In genomic region chr15:73951044-73951561, GRCh38 we compare ENCODE assay signal across 8 cellular contexts. TPM values are rescaled to one million over a fixed set of nuclear protein-coding genes. Genes with fewer than 3 reads are reported as not detected.
DNase-seq lines count a peak whose midpoint lies in the region; ATAC-seq lines count a peak whose summit lies in the region.

No MANE protein-coding gene starts in this region.

- H3K36me3 ChIP-seq in HUES64 (ENCODE audit: insufficient read depth, low read length) = no peaks in the 10 kb centered on the region
- H3K36me3 ChIP-seq in naive thymus-derived CD4-positive, alpha-beta T cell (ENCODE audit: control insufficient read depth in 2 of 3, insufficient read depth in 3 of 3, low read length in 3 of 3) = no peaks in the 10 kb centered on the region

- WGBS in HUES64 = 9% methylated on average over 14 of the region's 14 CpGs

- H3K27me3 ChIP-seq in HUES64 (ENCODE audit: insufficient read depth, low read length) = no peaks in the 10 kb centered on the region
- no peaks in the 10 kb centered on the region for H3K27me3 ChIP-seq in naive thymus-derived CD4-positive, alpha-beta T cell (ENCODE audit: control insufficient read depth in 2 of 2, insufficient read depth in 2 of 2, low read length in 2 of 2)

- intact Hi-C loops in activated T-helper 2 cell treated with anti-CD3 and anti-CD28 coated beads, Interferon-gamma antibody, Interleukin-2, Interleukin-4, amounts not matched to agents 10 μg/mL and 5 μg/mL and 100 μg/mL, durations not matched to agents 14 hours and 24 hours and 36 hours (cut with micrococcal nuclease) = loop anchor here (1.0 kb wide), 1 partner anchor 13 kb away; no protein-coding TSS in a partner anchor
- intact Hi-C loops in naive thymus-derived CD4-positive, alpha-beta T cell (cut with micrococcal nuclease) = loop anchor here (1.0 kb wide), 5 partner anchors 8 to 371 kb away; no protein-coding TSS in a partner anchor

- peaks cover 3% of the 10 kb centered on the region for H3K4me1 Mint-ChIP-seq in activated T-helper 2 cell treated with anti-CD3 and anti-CD28 coated beads, Interferon-gamma antibody, Interleukin-2, Interleukin-4, amounts not matched to agents 10 μg/mL and 5 μg/mL and 100 μg/mL, durations not matched to agents 14 hours and 24 hours and 36 hours (ENCODE audit: low read depth)
- peaks cover 4 to 9% (median 7%) of the 10 kb centered on the region in 7 donors for H3K4me1 Mint-ChIP-seq in naive thymus-derived CD4-positive, alpha-beta T cell

- peak overlapping the region; percentile 71 for H3K27ac Mint-ChIP-seq in activated T-helper 2 cell treated with anti-CD3 and anti-CD28 coated beads, Interferon-gamma antibody, Interleukin-2, Interleukin-4, amounts not matched to agents 10 μg/mL and 5 μg/mL and 100 μg/mL, durations not matched to agents 14 hours and 24 hours and 36 hours
- H3K27ac Mint-ChIP-seq in naive thymus-derived CD4-positive, alpha-beta T cell = peak overlapping the region; percentile 10 to 97 (median 83)

- no peaks in the 10 kb centered on the region for H3K9me3 ChIP-seq in HUES64 (ENCODE audit: insufficient read depth, low read depth, low read length)
- H3K9me3 ChIP-seq in naive thymus-derived CD4-positive, alpha-beta T cell (ENCODE audit: control insufficient read depth in 2 of 3, low read length in 3 of 3) = no peaks in the 10 kb centered on the region

- no peaks in the 10 kb centered on the region for H3K27me3 Mint-ChIP-seq in activated T-helper 2 cell treated with anti-CD3 and anti-CD28 coated beads, Interferon-gamma antibody, Interleukin-2, Interleukin-4, amounts not matched to agents 10 μg/mL and 5 μg/mL and 100 μg/mL, durations not matched to agents 14 hours and 24 hours and 36 hours (ENCODE audit: low read depth)
- peaks cover 0 to 2% (median 0%) of the 10 kb centered on the region in 5 donors for H3K27me3 Mint-ChIP-seq in naive thymus-derived CD4-positive, alpha-beta T cell

- CTCF ChIA-PET in naive thymus-derived CD4-positive, alpha-beta T cell (lab: Charles Lee) = interaction anchor here (0.5 to 4.1 kb wide), 21 partner anchors 8 to 1618 kb away, joined by 3 to 68 read pairs (median 5); partner anchors contain the start of gene PML

- DNase-seq in ELF-1 (ENCODE audit: low read depth, low spot score) (peak; percentile 96), RPMI7951 (ENCODE audit: low read depth) (peak; percentile 99), fibroblast of gingiva (ENCODE audit: low read depth) (peak; percentile 99)
- DNase-seq in activated T-helper 2 cell treated with anti-CD3 and anti-CD28 coated beads, Interferon-gamma antibody, Interleukin-2, Interleukin-4, amounts not matched to agents 10 μg/mL and 5 μg/mL and 100 μg/mL, durations not matched to agents 14 hours and 24 hours and 36 hours (ENCODE audit: low spot score) = peak; percentile 49
- DNase-seq in naive thymus-derived CD4-positive, alpha-beta T cell = peak; percentile 53 to 76 (median 71)
- peak; percentile 47 to 52 for DNase-seq in stimulated activated CD8-positive, alpha-beta memory T cell treated with anti-CD3 and anti-CD28 coated beads, Interleukin-7, amount 100 ng/mL, for 4 hours (ENCODE audit: low read depth in 2 of 2)

- no peak overlapping the region for H3K4me3 Mint-ChIP-seq in activated T-helper 2 cell treated with anti-CD3 and anti-CD28 coated beads, Interferon-gamma antibody, Interleukin-2, Interleukin-4, amounts not matched to agents 10 μg/mL and 5 μg/mL and 100 μg/mL, durations not matched to agents 14 hours and 24 hours and 36 hours (ENCODE audit: low read depth)
- H3K4me3 Mint-ChIP-seq in naive thymus-derived CD4-positive, alpha-beta T cell = peak overlapping the region in 1 of 10 donors; percentile 23

- peak; percentile 89 for ATAC-seq in naive thymus-derived CD4-positive, alpha-beta T cell
- no peak for ATAC-seq in HG02973 (IDR thresholded peaks at IDR 0.05; ENCODE audit: unreplicated experiment)

- peaks cover 12% of the 10 kb centered on the region for H3K4me1 ChIP-seq in HUES64 (ENCODE audit: insufficient read depth, low read length)
- peaks cover 0 to 6% of the 10 kb centered on the region in 2 donors for H3K4me1 ChIP-seq in naive thymus-derived CD4-positive, alpha-beta T cell (ENCODE audit: control insufficient read depth in 2 of 2, insufficient read depth in 2 of 2, low read length in 2 of 2)

- no peak overlapping the region for H3K4me3 ChIP-seq in HUES64 (ENCODE audit: low read length)
- no peak overlapping the region for H3K4me3 ChIP-seq in naive thymus-derived CD4-positive, alpha-beta T cell (ENCODE audit: low read length)

- POLR2A ChIA-PET in naive thymus-derived CD4-positive, alpha-beta T cell (lab: Charles Lee) = interaction anchor here (0.6 to 3.4 kb wide), 3 partner anchors 8 to 495 kb away, joined by 3 to 25 read pairs (median 4); no protein-coding TSS in a partner anchor

- no peaks in the 10 kb centered on the region for H3K36me3 Mint-ChIP-seq in activated T-helper 2 cell treated with anti-CD3 and anti-CD28 coated beads, Interferon-gamma antibody, Interleukin-2, Interleukin-4, amounts not matched to agents 10 μg/mL and 5 μg/mL and 100 μg/mL, durations not matched to agents 14 hours and 24 hours and 36 hours (ENCODE audit: low read depth)
- no peaks in the 10 kb centered on the region for H3K36me3 Mint-ChIP-seq in naive thymus-derived CD4-positive, alpha-beta T cell

- H3K27ac ChIP-seq in HUES64 (ENCODE audit: low read depth, low read length) = no peak overlapping the region
- H3K27ac ChIP-seq in naive thymus-derived CD4-positive, alpha-beta T cell (ENCODE audit: low read depth, low read length) = no peak overlapping the region

- H3K9me3 Mint-ChIP-seq in activated T-helper 2 cell treated with anti-CD3 and anti-CD28 coated beads, Interferon-gamma antibody, Interleukin-2, Interleukin-4, amounts not matched to agents 10 μg/mL and 5 μg/mL and 100 μg/mL, durations not matched to agents 14 hours and 24 hours and 36 hours = no peaks in the 10 kb centered on the region
- H3K9me3 Mint-ChIP-seq in naive thymus-derived CD4-positive, alpha-beta T cell = no peaks in the 10 kb centered on the region

- H3K9ac ChIP-seq in HUES64 (ENCODE audit: low read depth, low read length) = peak overlapping the region; percentile 15; the same call in 1 of the 2 replicates

RNA-seq across cellular contexts. Expression of gene LOXL1, which starts 24.8 kb away (rescaled TPM):
- 14.3 TPM for polyA plus RNA-seq in HUES64 (2013, experiment 1 of 2)
- 26.6 TPM for polyA plus RNA-seq in HUES64 (2013, experiment 2 of 2)
- 45.9 and 55.0 TPM in 2 replicates for total RNA-seq in RPMI7951 (2014; rRNA removed; shearing (Covaris generic))
- 0.84 and 0.99 TPM in 2 replicates for total RNA-seq in activated T-helper 2 cell treated with anti-CD3 and anti-CD28 coated beads, Interferon-gamma antibody, Interleukin-2, Interleukin-4, amounts not matched to agents 10 μg/mL and 5 μg/mL and 100 μg/mL, durations not matched to agents 14 hours and 24 hours and 36 hours
- total RNA-seq in naive thymus-derived CD4-positive, alpha-beta T cell = 1 to 10 TPM in 3 of 5 experiments, under 1 TPM in 2; 0.49 to 2.2 (median 1.0) TPM
- 1 to 10 TPM; 1.3 to 2.3 TPM for polyA plus RNA-seq in naive thymus-derived CD4-positive, alpha-beta T cell

RNA-seq across cellular contexts. Expression of gene STOML1, which starts 41.0 kb away (rescaled TPM):
- 2.5 TPM for polyA plus RNA-seq in HUES64 (2013, experiment 1 of 2)
- 3.7 TPM for polyA plus RNA-seq in HUES64 (2013, experiment 2 of 2)
- 20.4 and 26.8 TPM in 2 replicates for total RNA-seq in RPMI7951 (2014; rRNA removed; shearing (Covaris generic))
- 8.6 and 9.2 TPM in 2 replicates for total RNA-seq in activated T-helper 2 cell treated with anti-CD3 and anti-CD28 coated beads, Interferon-gamma antibody, Interleukin-2, Interleukin-4, amounts not matched to agents 10 μg/mL and 5 μg/mL and 100 μg/mL, durations not matched to agents 14 hours and 24 hours and 36 hours
- total RNA-seq in naive thymus-derived CD4-positive, alpha-beta T cell = 10 to 100 TPM in 3 of 5 experiments, 1 to 10 TPM in 2; 7.5 to 14.5 (median 12.3) TPM
- 10 to 100 TPM; 18.7 to 21.3 TPM for polyA plus RNA-seq in naive thymus-derived CD4-positive, alpha-beta T cell

RNA-seq across cellular contexts. Expression of gene PML, which starts 43.4 kb away (rescaled TPM):
- polyA plus RNA-seq in HUES64 (2013, experiment 1 of 2) = 18.8 TPM
- polyA plus RNA-seq in HUES64 (2013, experiment 2 of 2) = 21.3 TPM
- total RNA-seq in RPMI7951 (2014; rRNA removed; shearing (Covaris generic)) = 26.1 and 39.7 TPM in 2 replicates
- 64.5 and 70.2 TPM in 2 replicates for total RNA-seq in activated T-helper 2 cell treated with anti-CD3 and anti-CD28 coated beads, Interferon-gamma antibody, Interleukin-2, Interleukin-4, amounts not matched to agents 10 μg/mL and 5 μg/mL and 100 μg/mL, durations not matched to agents 14 hours and 24 hours and 36 hours
- 100 to 1,000 TPM in 1 of 5 experiments, 10 to 100 TPM in 4; 42.1 to 113 (median 64.8) TPM for total RNA-seq in naive thymus-derived CD4-positive, alpha-beta T cell
- 10 to 100 TPM; 18.1 to 34.3 TPM for polyA plus RNA-seq in naive thymus-derived CD4-positive, alpha-beta T cell

Comparison
In these comparisons a context has a peak if more than half of its experiments do, and no peak if none do; other contexts are left out.
1. DNase-seq: peak in every context shown above with its lines; median percentile 99 in RPMI7951; 99 in fibroblast of gingiva; 96 in ELF-1; 71 in naive thymus-derived CD4-positive, alpha-beta T cell; 50 in stimulated activated CD8-positive, alpha-beta memory T cell treated with anti-CD3 and anti-CD28 coated beads, Interleukin-7, amount 100 ng/mL, for 4 hours; 49 in activated T-helper 2 cell treated with anti-CD3 and anti-CD28 coated beads, Interferon-gamma antibody, Interleukin-2, Interleukin-4, amounts not matched to agents 10 μg/mL and 5 μg/mL and 100 μg/mL, durations not matched to agents 14 hours and 24 hours and 36 hours.
2. RNA of gene LOXL1, which starts 24.8 kb away (total RNA-seq): 45.9 to 55.0 TPM in RPMI7951; 0.49 to 2.2 TPM in naive thymus-derived CD4-positive, alpha-beta T cell and 0.84 to 0.99 TPM in activated T-helper 2 cell treated with anti-CD3 and anti-CD28 coated beads, Interferon-gamma antibody, Interleukin-2, Interleukin-4, amounts not matched to agents 10 μg/mL and 5 μg/mL and 100 μg/mL, durations not matched to agents 14 hours and 24 hours and 36 hours; every median in the first group is over 10 times any median in the second.